In genomic region chr22:31829505-31829904, GRCh38 we compare ENCODE assay signal across 8 cellular contexts.
DNase-seq lines count a peak whose midpoint lies in the region; ATAC-seq and TF ChIP-seq lines count a peak whose summit lies in the region.

No MANE protein-coding gene starts in this region.

- intact Hi-C loops in gastrocnemius medialis (cut with DNase I; ENCODE audit: low total_unique reads), result no loop called here
- intact Hi-C loops in prostate gland (cut with DNase I), result no loop called here

- H3K27ac ChIP-seq in RWPE2 (ENCODE audit: poor library complexity, severe bottlenecking), result peak overlapping the region; percentile 76
- H3K27ac ChIP-seq in brain microvascular endothelial cell, result peak overlapping the region; percentile 93
- H3K27ac ChIP-seq in gastrocnemius medialis, result peak overlapping the region in 2 of 4 donors; percentile 28 to 39
- H3K27ac ChIP-seq in prostate gland, result no peak overlapping the region

- H3K27me3 ChIP-seq in RWPE2 (ENCODE audit: insufficient read depth, poor library complexity, severe bottlenecking), result no peaks in the 10 kb centered on the region
- H3K27me3 ChIP-seq in brain microvascular endothelial cell (replicated peaks), result no peaks in the 10 kb centered on the region
- no peaks in the 10 kb centered on the region for H3K27me3 ChIP-seq in gastrocnemius medialis
- no peaks in the 10 kb centered on the region for H3K27me3 ChIP-seq in prostate gland (replicated peaks; ENCODE audit: insufficient read depth)

- H3K4me1 ChIP-seq in RWPE2 (ENCODE audit: insufficient read depth, poor library complexity, severe bottlenecking), result peaks cover 16% of the 10 kb centered on the region
- no peaks in the 10 kb centered on the region for H3K4me1 ChIP-seq in gastrocnemius medialis
- H3K4me1 ChIP-seq in prostate gland (replicated peaks), result no peaks in the 10 kb centered on the region

- TF ChIP-seq CTCF in RWPE2 (IDR thresholded peaks at IDR 0.05; ENCODE audit: poor library complexity, severe bottlenecking) (no peak), brain microvascular endothelial cell (IDR thresholded peaks at IDR 0.05; ENCODE audit: low read depth, low read length, missing control alignments) (no peak), gastrocnemius medialis (IDR thresholded peaks at IDR 0.05 in 4 of 5, conservative IDR thresholded peaks at IDR 0.05 in 1 of 5) (no peak), prostate gland (IDR thresholded peaks at IDR 0.05) (no peak)

- H3K9me3 ChIP-seq in RWPE2 (ENCODE audit: severe bottlenecking) (no peaks in the 10 kb centered on the region), gastrocnemius medialis (no peaks in the 10 kb centered on the region), prostate gland (no peaks in the 10 kb centered on the region)

- in situ Hi-C loops in brain microvascular endothelial cell (cut with HindIII; ENCODE audit: low pct_ligation_motif_present, low sequenced_read_pairs) (no loop called here), gastrocnemius medialis (cut with MboI; ENCODE audit: low sequenced_read_pairs in 4 of 4) (no loop called here)

- ATAC-seq in RWPE2 (ENCODE audit: low read depth) (peak; percentile 99), gastrocnemius medialis (peak; percentile 70 to 90), GM21528 (IDR thresholded peaks at IDR 0.05; ENCODE audit: low FRiP score, unreplicated experiment) (no peak)

- H3K4me3 ChIP-seq in RWPE2 (ENCODE audit: severe bottlenecking), result no peak overlapping the region
- no peak overlapping the region for H3K4me3 ChIP-seq in brain microvascular endothelial cell (ENCODE audit: low read depth, low read length)
- H3K4me3 ChIP-seq in gastrocnemius medialis, result no peak overlapping the region
- H3K4me3 ChIP-seq in prostate gland, result no peak overlapping the region

- DNase-seq in NCI-H510A treated with DMSO at 0.1 percent for 48 hours (lab: John Stamatoyannopoulos, UW) (peak; percentile 7), NCI-H510A (lab: John Stamatoyannopoulos, UW) (no peak), RWPE2 (ENCODE audit: low spot score) (peak; percentile 73), brain microvascular endothelial cell (peak; percentile 93), gastrocnemius medialis (peak in 1 of 2 donors; percentile 22), COR-L47 (lab: John Stamatoyannopoulos, UW) (no peak), prostate gland (ENCODE audit: low spot score) (no peak)

- H3K36me3 ChIP-seq in RWPE2 (ENCODE audit: low read depth), result peaks cover 24% of the 10 kb centered on the region
- H3K36me3 ChIP-seq in brain microvascular endothelial cell (replicated peaks), result no peaks in the 10 kb centered on the region
- peaks cover 0 to 12% of the 10 kb centered on the region in 2 donors for H3K36me3 ChIP-seq in gastrocnemius medialis
- no peaks in the 10 kb centered on the region for H3K36me3 ChIP-seq in prostate gland

- TF ChIP-seq POLR2A in gastrocnemius medialis (IDR thresholded peaks at IDR 0.05), result no peak
- TF ChIP-seq POLR2A in prostate gland (IDR thresholded peaks at IDR 0.05), result no peak

- WGBS in prostate gland, result 61% methylated on average over 1 of the region's 1 CpG

Comparison
In these comparisons a context has a peak if more than half of its experiments do, and no peak if none do; other contexts are left out.
1. DNase-seq: peak in NCI-H510A treated with DMSO at 0.1 percent for 48 hours (single experiment), RWPE2 (single experiment) and brain microvascular endothelial cell (single experiment); none in NCI-H510A (single experiment), COR-L47 (single experiment) and prostate gland (single experiment).
2. H3K27ac ChIP-seq: peak in RWPE2 (single experiment) and brain microvascular endothelial cell (single experiment); none in prostate gland (0 of 2).